ENCODE assay signal across 9 cellular contexts in the genomic region with DNA sequence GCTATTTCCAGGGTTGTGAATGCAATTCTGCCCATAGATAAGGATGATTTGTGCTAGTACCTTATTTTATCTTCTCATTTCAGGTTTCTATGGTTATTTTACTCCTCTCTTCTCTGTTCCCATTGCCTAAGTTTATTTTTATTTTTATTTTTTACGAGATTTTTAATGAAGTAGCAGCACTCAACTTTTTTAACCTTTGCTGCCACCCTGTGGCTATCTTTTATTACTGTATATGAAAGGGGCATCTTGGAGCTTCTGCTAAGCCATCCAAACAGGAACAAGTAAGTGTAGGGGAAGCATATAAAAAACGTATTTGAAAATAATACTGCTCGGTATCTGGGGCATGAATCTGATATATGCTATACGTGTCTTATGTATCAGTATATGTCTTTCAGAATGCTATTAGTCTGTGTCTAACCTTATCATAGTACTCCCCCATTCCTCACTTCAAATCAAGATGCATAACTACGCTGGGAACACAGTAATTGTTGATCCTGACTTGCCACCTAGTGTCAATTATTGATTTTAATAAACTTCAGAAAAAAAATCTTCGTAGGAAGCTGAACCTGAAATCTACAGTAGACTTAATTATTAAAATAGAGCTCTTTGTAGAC.
A peak's percentile ranks its signal among the peaks of the same experiment; 100 is the strongest.
DNase-seq lines count a peak whose midpoint lies in the region; ATAC-seq, FAIRE-seq and TF ChIP-seq lines count a peak whose summit lies in the region.
"Had no signal": no experiment of that assay in that cellular context is flagged by ENCODE, and none has a peak within 500 bp of the region (broad histone marks: within the 10 kb centered on the region; RNA-seq: fewer than 3 reads in every experiment).

No MANE protein-coding gene starts in this region.

- FAIRE-seq in GM19239 (lab: Jason Lieb, UNC) = peak; percentile 47
- peak; percentile 92 for FAIRE-seq in endometrium (lab: Jason Lieb, UNC)

- H3K27ac Mint-ChIP-seq in naive thymus-derived CD8-positive, alpha-beta T cell = peak overlapping the region in 2 of 10 donors; percentile 35 to 65

- H3K9me3 Mint-ChIP-seq in naive thymus-derived CD8-positive, alpha-beta T cell = peaks cover 0 to 10% (median 2%) of the 10 kb centered on the region in 9 donors

- intact Hi-C loops in Panc1 (cut with micrococcal nuclease; ENCODE audit: unreplicated experiment) = loop anchor here (10.0 kb wide), 3 partner anchors 365 to 505 kb away; partner anchors contain the start of gene CLEC4E

- in situ Hi-C loops in Panc1 (cut with HindIII; ENCODE audit: low pct_unique_long_range_greater_than_20kb, low sequenced_read_pairs) = no loop called here

- no peaks in the 10 kb centered on the region for H3K36me3 ChIP-seq in Panc1 (ENCODE audit: control insufficient read depth, insufficient read depth, low read length)
- H3K36me3 ChIP-seq: SJSA1 had no signal

- peak; percentile 50; the same call in 1 of the 2 replicates for TF ChIP-seq CTCF in Panc1 (IDR thresholded peaks at IDR 0.05)

- peaks cover 3 to 19% (median 12%) of the 10 kb centered on the region in 4 donors for H3K4me1 Mint-ChIP-seq in naive thymus-derived CD8-positive, alpha-beta T cell

- peak; percentile 80 for ATAC-seq in Panc1
- peak; percentile 81 to 85 for ATAC-seq in naive thymus-derived CD8-positive, alpha-beta T cell
- no peak for ATAC-seq in GM19023 (IDR thresholded peaks at IDR 0.05; ENCODE audit: unreplicated experiment)
- no peak for ATAC-seq in GM18868 (IDR thresholded peaks at IDR 0.05; ENCODE audit: unreplicated experiment)
- no peak for ATAC-seq in HG03095 (IDR thresholded peaks at IDR 0.05; ENCODE audit: unreplicated experiment)

- no peak overlapping the region for H3K4me3 Mint-ChIP-seq in naive thymus-derived CD8-positive, alpha-beta T cell

- H3K9me3 ChIP-seq in Panc1 (ENCODE audit: control insufficient read depth, insufficient read depth, low read depth, low read length) = no peaks in the 10 kb centered on the region
- H3K9me3 ChIP-seq: SJSA1 had no signal

- H3K27ac ChIP-seq in Panc1 (ENCODE audit: low read length) = no peak overlapping the region
- H3K27ac ChIP-seq: SJSA1 had no signal

- no peaks in the 10 kb centered on the region for H3K4me1 ChIP-seq in Panc1 (ENCODE audit: control insufficient read depth, insufficient read depth, low read length)
- H3K4me1 ChIP-seq: SJSA1 had no signal

- POLR2A ChIA-PET in Panc1 (lab: Charles Lee) = interaction anchor here (1.3 kb wide), 1 partner anchor 99 kb away, joined by 3 read pairs; no protein-coding TSS in a partner anchor
- POLR2A ChIA-PET in naive thymus-derived CD8-positive, alpha-beta T cell (lab: Charles Lee) = interaction anchor here (1.0 to 2.3 kb wide), 5 partner anchors 15 to 374 kb away, joined by 3 to 11 read pairs (median 4); partner anchors contain the start of gene M6PR

- H3K27me3 Mint-ChIP-seq in naive thymus-derived CD8-positive, alpha-beta T cell = no peaks in the 10 kb centered on the region

- CTCF ChIA-PET in Panc1 (lab: Charles Lee) = interaction anchor here (0.6 to 1.9 kb wide), 6 partner anchors 10 to 1144 kb away, joined by 3 to 6 read pairs (median 5); partner anchors contain the start of gene M6PR

- BruUV-seq in Panc1 (replicated peaks; lab: Mats Ljungman, UMichigan) = no TSS peak

- H3K4me3 ChIP-seq in Panc1 (ENCODE audit: low read depth in 2 of 2, low read length in 2 of 2) = no peak overlapping the region
- H3K4me3 ChIP-seq: SJSA1 had no signal

- peak; percentile 73 for DNase-seq in CD1c-positive myeloid dendritic cell (ENCODE audit: extremely low spot score)
- DNase-seq in GM19239 (ENCODE audit: insufficient read length, low spot score) = no peak
- DNase-seq in Panc1 (ENCODE audit: low read depth, low spot score) = no peak
- peak in 6 of 10 donors; percentile 29 to 66 (median 50) for DNase-seq in naive thymus-derived CD8-positive, alpha-beta T cell

- H3K27me3 ChIP-seq in Panc1 (ENCODE audit: control insufficient read depth, insufficient read depth, low read length) = no peaks in the 10 kb centered on the region; the same call in none of the 2 replicates

- H3K36me3 Mint-ChIP-seq in naive thymus-derived CD8-positive, alpha-beta T cell = peaks cover 0 to 4% (median 2%) of the 10 kb centered on the region in 3 donors

Comparison
In these comparisons a context has a peak if more than half of its experiments do, and no peak if none do; other contexts are left out.
1. DNase-seq: peak in CD1c-positive myeloid dendritic cell (single experiment) and naive thymus-derived CD8-positive, alpha-beta T cell (6 of 10); none in GM19239 (single experiment) and Panc1 (single experiment).
2. ATAC-seq: peak in Panc1 (single experiment) and naive thymus-derived CD8-positive, alpha-beta T cell (2 of 2); none in GM19023 (single experiment), GM18868 (single experiment) and HG03095 (single experiment).